ENCODE assay signal across 13 cellular contexts in the genomic region with DNA sequence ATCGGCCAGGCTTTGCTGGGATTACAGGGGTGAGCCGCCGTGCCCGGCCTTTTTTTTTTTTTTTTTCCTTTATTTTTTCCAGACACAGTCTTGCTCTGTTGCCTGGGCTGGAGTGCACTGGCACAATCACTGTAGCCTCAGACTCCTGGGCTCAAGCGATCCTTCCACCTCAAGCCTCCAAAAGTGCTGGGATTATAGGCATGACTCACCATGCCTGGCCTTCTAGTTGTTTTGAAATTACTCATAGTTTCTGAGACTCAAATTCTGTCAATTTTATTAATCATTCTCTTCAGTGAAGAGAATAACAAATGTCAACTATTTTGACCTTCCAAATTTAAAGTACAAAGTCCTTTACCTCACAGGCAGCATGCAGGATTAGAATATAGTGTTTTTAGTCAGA.
DNase-seq lines count a peak whose midpoint lies in the region; ATAC-seq and TF ChIP-seq lines count a peak whose summit lies in the region.
"Had no signal": no experiment of that assay in that cellular context is flagged by ENCODE, and none has a peak within 500 bp of the region (broad histone marks: within the 10 kb centered on the region; RNA-seq: fewer than 3 reads in every experiment).

No MANE protein-coding gene starts in this region.

- no peaks in the 10 kb centered on the region for H3K9me3 ChIP-seq in breast epithelium
- no peaks in the 10 kb centered on the region for H3K9me3 ChIP-seq in fibroblast of lung (ENCODE audit: control insufficient read depth, insufficient read depth, low read depth, low read length)
- no peaks in the 10 kb centered on the region for H3K9me3 ChIP-seq in H9 (ENCODE audit: control insufficient read depth, low read depth, low read length)

- POLR2A ChIA-PET in MCF 10A (lab: Yijun Ruan, JAX): interaction anchor here (0.6 kb wide), 1 partner anchor 33 kb away, joined by 6 read pairs; no protein-coding TSS in a partner anchor
- POLR2A ChIA-PET in activated CD4-positive, alpha-beta T cell treated with anti-CD3 and anti-CD28 coated beads, Interleukin-2, amount 10 ng/mL, durations not matched to agents 7 days and 5 days (lab: Charles Lee): no interaction called here

- intact Hi-C loops in MCF 10A (cut with micrococcal nuclease): loop anchor here (1.0 kb wide), 1 partner anchor 9 kb away; no protein-coding TSS in a partner anchor
- intact Hi-C loops in breast epithelium (cut with DNase I; ENCODE audit: low total_unique reads): no loop called here

- H3K18ac ChIP-seq in H9 (ENCODE audit: insufficient read length, low read depth, low read length): no peak overlapping the region

- no peak for TF ChIP-seq POLR2A in breast epithelium (IDR thresholded peaks at IDR 0.05)

- H3K4ac ChIP-seq in H9 (ENCODE audit: low read depth, low read length): no peak overlapping the region

- DNase-seq in MCF 10A (ENCODE audit: unreplicated experiment) (peak; percentile 92), breast epithelium (ENCODE audit: low spot score in 2 of 2) (no peak), T1000 (lab: John Stamatoyannopoulos, UW) (peak; percentile 11), fibroblast of lung (ENCODE audit: low read depth in 2 of 2) (peak; percentile 6 to 75), H9 (no peak), NCI-H748 treated with DMSO at 0.1 percent for 48 hours (lab: John Stamatoyannopoulos, UW) (no peak)
- DNase-seq in activated T-cell treated with anti-CD3 and anti-CD28 coated beads, Interleukin-2, amount 50 U/mL, for 72 hours: no peak
- no peak for DNase-seq in activated CD4-positive, alpha-beta T cell treated with anti-CD3 and anti-CD28 coated beads, Interleukin-2, amount 10 ng/mL, durations not matched to agents 7 days and 5 days
- DNase-seq: activated CD8-positive, alpha-beta memory T cell treated with anti-CD3 and anti-CD28 coated beads for 24 hours; DMS 273 treated with DMSO at 0.1 percent for 48 hours; NCI-H1694 treated with DMSO at 0.1 percent for 48 hours; Right ventricle myocardium superior; spleen had no signal

- H4K91ac ChIP-seq in H9 (ENCODE audit: insufficient read length, low read depth, low read length): no peak overlapping the region

- H3K9me3 Mint-ChIP-seq in MCF 10A (ENCODE audit: unreplicated experiment) (peaks cover under 1% of the 10 kb centered on the region), H9 (no peaks in the 10 kb centered on the region)
- peaks cover 2 to 5% of the 10 kb centered on the region in 2 donors for H3K9me3 Mint-ChIP-seq in activated T-cell treated with anti-CD3 and anti-CD28 coated beads, Interleukin-2, amount 50 U/mL, for 72 hours
- H3K9me3 Mint-ChIP-seq in activated CD4-positive, alpha-beta T cell treated with anti-CD3 and anti-CD28 coated beads, Interleukin-2, amount 10 ng/mL, durations not matched to agents 7 days and 5 days: no peaks in the 10 kb centered on the region

- no peak overlapping the region for H3K56ac ChIP-seq in H9 (ENCODE audit: insufficient read length, low read depth, low read length)

- H3K4me1 Mint-ChIP-seq in MCF 10A (ENCODE audit: insufficient read depth, unreplicated experiment) (peaks cover 9% of the 10 kb centered on the region), H9 (no peaks in the 10 kb centered on the region)
- H3K4me1 Mint-ChIP-seq in activated T-cell treated with anti-CD3 and anti-CD28 coated beads, Interleukin-2, amount 50 U/mL, for 72 hours (ENCODE audit: low read depth): no peaks in the 10 kb centered on the region
- H3K4me1 Mint-ChIP-seq in activated CD4-positive, alpha-beta T cell treated with anti-CD3 and anti-CD28 coated beads, Interleukin-2, amount 10 ng/mL, durations not matched to agents 7 days and 5 days: no peaks in the 10 kb centered on the region

- H3K36me3 Mint-ChIP-seq in MCF 10A (ENCODE audit: insufficient read depth, unreplicated experiment): no peaks in the 10 kb centered on the region
- H3K36me3 Mint-ChIP-seq in activated T-cell treated with anti-CD3 and anti-CD28 coated beads, Interleukin-2, amount 50 U/mL, for 72 hours (ENCODE audit: insufficient read depth in 2 of 2): peaks cover 0 to 3% of the 10 kb centered on the region in 2 donors
- H3K36me3 Mint-ChIP-seq in activated CD4-positive, alpha-beta T cell treated with anti-CD3 and anti-CD28 coated beads, Interleukin-2, amount 10 ng/mL, durations not matched to agents 7 days and 5 days (ENCODE audit: low read depth): no peaks in the 10 kb centered on the region
- no peaks in the 10 kb centered on the region for H3K36me3 Mint-ChIP-seq in H9 (ENCODE audit: insufficient read depth in 1 of 3, low read depth in 3 of 3)

- no peak overlapping the region for H4K5ac ChIP-seq in H9 (ENCODE audit: insufficient read length, low read depth, low read length)

- H3K79me1 ChIP-seq in H9 (ENCODE audit: insufficient read depth, low read depth, low read length, poor library complexity, severe bottlenecking): no peaks in the 10 kb centered on the region

- no peak overlapping the region for H2AK5ac ChIP-seq in H9 (ENCODE audit: insufficient read length, low read length)

- no peak overlapping the region for H2BK5ac ChIP-seq in H9 (ENCODE audit: insufficient read length, low read length)

- no peak overlapping the region for H3K4me2 ChIP-seq in fibroblast of lung (ENCODE audit: extremely low read depth, insufficient read depth, low read length)
- no peak overlapping the region for H3K4me2 ChIP-seq in H9 (ENCODE audit: insufficient read depth, insufficient read length, low read length)

- H3K27ac Mint-ChIP-seq in MCF 10A (ENCODE audit: low read depth, unreplicated experiment) (peak overlapping the region; percentile 54), H9 (no peak overlapping the region)
- H3K27ac Mint-ChIP-seq in activated T-cell treated with anti-CD3 and anti-CD28 coated beads, Interleukin-2, amount 50 U/mL, for 72 hours: no peak overlapping the region
- no peak overlapping the region for H3K27ac Mint-ChIP-seq in activated CD4-positive, alpha-beta T cell treated with anti-CD3 and anti-CD28 coated beads, Interleukin-2, amount 10 ng/mL, durations not matched to agents 7 days and 5 days

- H3K9ac ChIP-seq in fibroblast of lung (ENCODE audit: insufficient read depth, low read length) (no peak overlapping the region), H9 (ENCODE audit: extremely low read depth, insufficient read length, low read length) (no peak overlapping the region)

- H3K14ac ChIP-seq in H9 (ENCODE audit: insufficient read depth, low read length): no peak overlapping the region

- H3K36me3 ChIP-seq in breast epithelium (no peaks in the 10 kb centered on the region), fibroblast of lung (ENCODE audit: control insufficient read depth, insufficient read depth, low read length) (no peaks in the 10 kb centered on the region)
- H3K36me3 ChIP-seq: spleen had no signal

- H3K79me2 ChIP-seq in fibroblast of lung (ENCODE audit: control insufficient read depth, insufficient read depth, low read length) (no peaks in the 10 kb centered on the region), H9 (ENCODE audit: insufficient read depth, low read length) (no peaks in the 10 kb centered on the region)

- H3K4me3 ChIP-seq in breast epithelium: no peak overlapping the region
- no peak overlapping the region for H3K4me3 ChIP-seq in fibroblast of lung (replicated peaks in 1 of 4; ENCODE audit: control extremely low read depth in 1 of 4, insufficient read depth in 1 of 4, low read depth in 3 of 4, low read length in 4 of 4)
- H3K4me3 ChIP-seq: spleen had no signal

- no peak overlapping the region for H2BK20ac ChIP-seq in H9 (ENCODE audit: low read depth, low read length, poor library complexity, severe bottlenecking)

- TF ChIP-seq CTCF in MCF 10A (IDR thresholded peaks at IDR 0.05; ENCODE audit: unreplicated experiment) (no peak), breast epithelium (IDR thresholded peaks at IDR 0.05) (no peak), fibroblast of lung (conservative IDR thresholded peaks at IDR 0.05 in 1 of 2, IDR thresholded peaks at IDR 0.05 in 1 of 2; ENCODE audit: low read depth in 1 of 2, low read length in 2 of 2) (no peak), H9 (conservative IDR thresholded peaks at IDR 0.05) (no peak)

- no peak overlapping the region for H2AFZ ChIP-seq in fibroblast of lung (ENCODE audit: low read length)
- no peak overlapping the region for H2AFZ ChIP-seq in H9 (ENCODE audit: low read length)

- no peak overlapping the region for H2BK120ac ChIP-seq in H9 (ENCODE audit: low read depth, low read length, poor library complexity, severe bottlenecking)

- WGBS in H9 (ENCODE audit: extremely low coverage, insufficient read length, low lambda C conversion rate): no CpG with 5 or more reads among the region's 5 CpGs

- no peak overlapping the region for H2BK15ac ChIP-seq in H9 (ENCODE audit: low read depth, low read length)

- BruUV-seq in MCF 10A (replicated peaks; lab: Mats Ljungman, UMichigan): no TSS peak

- no peak overlapping the region for H4K8ac ChIP-seq in H9 (replicated peaks; ENCODE audit: insufficient read length, low read depth, low read length)

- CTCF ChIA-PET in MCF 10A (lab: Yijun Ruan, JAX): no interaction called here
- CTCF ChIA-PET in activated CD4-positive, alpha-beta T cell treated with anti-CD3 and anti-CD28 coated beads, Interleukin-2, amount 10 ng/mL, durations not matched to agents 7 days and 5 days (lab: Charles Lee): no interaction called here

- H2BK12ac ChIP-seq in H9 (ENCODE audit: insufficient read length, low read depth, low read length): no peak overlapping the region

- H3K4me1 ChIP-seq in breast epithelium (no peaks in the 10 kb centered on the region), fibroblast of lung (ENCODE audit: control insufficient read depth, extremely low read depth, insufficient read depth, low read length) (no peaks in the 10 kb centered on the region), H9 (ENCODE audit: insufficient read depth, low read length) (no peaks in the 10 kb centered on the region)
- H3K4me1 ChIP-seq: spleen had no signal

- H3K4me3 Mint-ChIP-seq in MCF 10A (ENCODE audit: unreplicated experiment) (no peak overlapping the region), H9 (no peak overlapping the region)
- no peak overlapping the region for H3K4me3 Mint-ChIP-seq in activated T-cell treated with anti-CD3 and anti-CD28 coated beads, Interleukin-2, amount 50 U/mL, for 72 hours
- no peak overlapping the region for H3K4me3 Mint-ChIP-seq in activated CD4-positive, alpha-beta T cell treated with anti-CD3 and anti-CD28 coated beads, Interleukin-2, amount 10 ng/mL, durations not matched to agents 7 days and 5 days

- H3K23me2 ChIP-seq in H9 (ENCODE audit: insufficient read length, low read depth, low read length, poor library complexity, severe bottlenecking): no peaks in the 10 kb centered on the region

- H3K27me3 ChIP-seq in breast epithelium (no peaks in the 10 kb centered on the region), fibroblast of lung (ENCODE audit: control insufficient read depth, insufficient read depth, low read length) (no peaks in the 10 kb centered on the region), H9 (ENCODE audit: insufficient read depth, low read length) (no peaks in the 10 kb centered on the region)
- H3K27me3 ChIP-seq: spleen had no signal

- ATAC-seq in activated T-cell treated with anti-CD3 and anti-CD28 coated beads, Interleukin-2, amount 50 U/mL, for 72 hours (replicated peaks in 1 of 2): no peak

- no peak overlapping the region for H3K27ac ChIP-seq in breast epithelium
- H3K27ac ChIP-seq in fibroblast of lung (ENCODE audit: insufficient read depth, low read length): no peak overlapping the region
- H3K27ac ChIP-seq in H9 (ENCODE audit: insufficient read length, low read depth, low read length): no peak overlapping the region
- H3K27ac ChIP-seq: spleen had no signal

- H4K20me1 ChIP-seq in fibroblast of lung (ENCODE audit: control insufficient read depth, extremely low read depth, insufficient read depth, low read length) (no peaks in the 10 kb centered on the region), H9 (ENCODE audit: control insufficient read depth, insufficient read depth, insufficient read length) (no peaks in the 10 kb centered on the region)

- no peak overlapping the region for H3T11ph ChIP-seq in H9 (ENCODE audit: low read length)

- no peak overlapping the region for H3K23ac ChIP-seq in H9 (ENCODE audit: insufficient read length, low read depth, low read length)

- H3K27me3 Mint-ChIP-seq in MCF 10A (ENCODE audit: insufficient read depth, unreplicated experiment): no peaks in the 10 kb centered on the region
- H3K27me3 Mint-ChIP-seq in activated T-cell treated with anti-CD3 and anti-CD28 coated beads, Interleukin-2, amount 50 U/mL, for 72 hours (ENCODE audit: low read depth): no peaks in the 10 kb centered on the region
- no peaks in the 10 kb centered on the region for H3K27me3 Mint-ChIP-seq in activated CD4-positive, alpha-beta T cell treated with anti-CD3 and anti-CD28 coated beads, Interleukin-2, amount 10 ng/mL, durations not matched to agents 7 days and 5 days
- H3K27me3 Mint-ChIP-seq in H9 (ENCODE audit: low read depth): no peaks in the 10 kb centered on the region

Comparison
In these comparisons a context has a peak if more than half of its experiments do, and no peak if none do; other contexts are left out.
1. DNase-seq: peak in MCF 10A (single experiment), T1000 (single experiment) and fibroblast of lung (2 of 2); none in breast epithelium (0 of 2), activated T-cell treated with anti-CD3 and anti-CD28 coated beads, Interleukin-2, amount 50 U/mL, for 72 hours (0 of 2), activated CD4-positive, alpha-beta T cell treated with anti-CD3 and anti-CD28 coated beads, Interleukin-2, amount 10 ng/mL, durations not matched to agents 7 days and 5 days (single experiment), H9 (single experiment) and NCI-H748 treated with DMSO at 0.1 percent for 48 hours (single experiment).